ENCODE assay signal across 1 cellular context in the genomic region with DNA sequence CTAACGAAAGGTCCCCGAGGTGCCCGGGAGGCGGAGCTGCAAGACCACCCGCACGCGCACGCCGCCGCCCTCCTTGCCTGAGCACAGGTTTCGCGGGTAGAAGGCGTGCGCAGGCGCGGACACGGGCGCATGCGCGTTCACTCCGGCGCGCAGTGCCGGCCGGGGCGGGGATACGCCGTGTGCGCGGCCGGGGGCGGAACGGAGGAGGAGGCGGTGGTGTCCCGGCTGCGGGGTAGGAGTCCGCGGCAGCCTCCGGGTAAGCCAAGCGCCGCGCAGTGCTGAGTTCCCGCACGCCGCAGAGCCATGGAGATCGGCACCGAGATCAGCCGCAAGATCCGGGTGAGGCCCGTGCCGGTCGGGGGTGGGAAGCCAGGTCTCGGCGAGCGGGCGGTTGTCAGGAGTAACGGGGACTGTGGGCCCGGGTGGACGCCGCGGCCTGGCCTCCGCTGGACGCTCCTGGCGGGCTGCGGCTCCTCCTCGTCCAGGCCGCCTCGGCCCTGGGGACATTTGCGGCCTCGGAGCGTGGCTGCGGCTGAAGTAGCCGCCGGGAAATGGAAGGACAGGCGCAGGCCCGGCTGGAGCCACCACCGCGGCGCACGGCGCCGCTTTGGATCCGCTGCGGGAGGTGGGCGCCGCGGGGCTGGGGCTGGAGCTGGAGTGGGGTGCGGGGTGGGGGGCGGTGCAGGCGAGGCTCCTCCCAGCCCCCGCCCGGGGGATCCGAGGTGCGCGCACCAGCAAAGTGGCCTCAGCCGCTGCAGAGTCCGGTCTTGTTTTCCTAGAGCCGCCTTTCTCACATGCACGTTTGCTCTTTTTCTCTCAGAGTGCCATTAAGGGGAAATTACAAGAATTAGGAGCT.
A peak's percentile ranks its signal among the peaks of the same experiment; 100 is the strongest.
TF ChIP-seq lines count a peak whose summit lies in the region.

A gene with protein sequence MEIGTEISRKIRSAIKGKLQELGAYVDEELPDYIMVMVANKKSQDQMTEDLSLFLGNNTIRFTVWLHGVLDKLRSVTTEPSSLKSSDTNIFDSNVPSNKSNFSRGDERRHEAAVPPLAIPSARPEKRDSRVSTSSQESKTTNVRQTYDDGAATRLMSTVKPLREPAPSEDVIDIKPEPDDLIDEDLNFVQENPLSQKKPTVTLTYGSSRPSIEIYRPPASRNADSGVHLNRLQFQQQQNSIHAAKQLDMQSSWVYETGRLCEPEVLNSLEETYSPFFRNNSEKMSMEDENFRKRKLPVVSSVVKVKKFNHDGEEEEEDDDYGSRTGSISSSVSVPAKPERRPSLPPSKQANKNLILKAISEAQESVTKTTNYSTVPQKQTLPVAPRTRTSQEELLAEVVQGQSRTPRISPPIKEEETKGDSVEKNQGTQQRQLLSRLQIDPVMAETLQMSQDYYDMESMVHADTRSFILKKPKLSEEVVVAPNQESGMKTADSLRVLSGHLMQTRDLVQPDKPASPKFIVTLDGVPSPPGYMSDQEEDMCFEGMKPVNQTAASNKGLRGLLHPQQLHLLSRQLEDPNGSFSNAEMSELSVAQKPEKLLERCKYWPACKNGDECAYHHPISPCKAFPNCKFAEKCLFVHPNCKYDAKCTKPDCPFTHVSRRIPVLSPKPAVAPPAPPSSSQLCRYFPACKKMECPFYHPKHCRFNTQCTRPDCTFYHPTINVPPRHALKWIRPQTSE (plus strand): TSS at position 207 of the 856 bp plus-strand sequence. CDS start 97 bp downstream, at position 304.

TF ChIP-seq in WTC11, 78 proteins besides CTCF, POLR2A, EP300 and RAD21 (continued from another document):
- TF ChIP-seq, protein P1, sequence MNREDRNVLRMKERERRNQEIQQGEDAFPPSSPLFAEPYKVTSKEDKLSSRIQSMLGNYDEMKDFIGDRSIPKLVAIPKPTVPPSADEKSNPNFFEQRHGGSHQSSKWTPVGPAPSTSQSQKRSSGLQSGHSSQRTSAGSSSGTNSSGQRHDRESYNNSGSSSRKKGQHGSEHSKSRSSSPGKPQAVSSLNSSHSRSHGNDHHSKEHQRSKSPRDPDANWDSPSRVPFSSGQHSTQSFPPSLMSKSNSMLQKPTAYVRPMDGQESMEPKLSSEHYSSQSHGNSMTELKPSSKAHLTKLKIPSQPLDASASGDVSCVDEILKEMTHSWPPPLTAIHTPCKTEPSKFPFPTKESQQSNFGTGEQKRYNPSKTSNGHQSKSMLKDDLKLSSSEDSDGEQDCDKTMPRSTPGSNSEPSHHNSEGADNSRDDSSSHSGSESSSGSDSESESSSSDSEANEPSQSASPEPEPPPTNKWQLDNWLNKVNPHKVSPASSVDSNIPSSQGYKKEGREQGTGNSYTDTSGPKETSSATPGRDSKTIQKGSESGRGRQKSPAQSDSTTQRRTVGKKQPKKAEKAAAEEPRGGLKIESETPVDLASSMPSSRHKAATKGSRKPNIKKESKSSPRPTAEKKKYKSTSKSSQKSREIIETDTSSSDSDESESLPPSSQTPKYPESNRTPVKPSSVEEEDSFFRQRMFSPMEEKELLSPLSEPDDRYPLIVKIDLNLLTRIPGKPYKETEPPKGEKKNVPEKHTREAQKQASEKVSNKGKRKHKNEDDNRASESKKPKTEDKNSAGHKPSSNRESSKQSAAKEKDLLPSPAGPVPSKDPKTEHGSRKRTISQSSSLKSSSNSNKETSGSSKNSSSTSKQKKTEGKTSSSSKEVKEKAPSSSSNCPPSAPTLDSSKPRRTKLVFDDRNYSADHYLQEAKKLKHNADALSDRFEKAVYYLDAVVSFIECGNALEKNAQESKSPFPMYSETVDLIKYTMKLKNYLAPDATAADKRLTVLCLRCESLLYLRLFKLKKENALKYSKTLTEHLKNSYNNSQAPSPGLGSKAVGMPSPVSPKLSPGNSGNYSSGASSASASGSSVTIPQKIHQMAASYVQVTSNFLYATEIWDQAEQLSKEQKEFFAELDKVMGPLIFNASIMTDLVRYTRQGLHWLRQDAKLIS (CRISPR knock-in tag; IDR thresholded peaks at IDR 0.05; ENCODE audit: borderline replicate concordance), result no peak; the same call in 1 of the 2 replicates
- TF ChIP-seq ELF4 (CRISPR knock-in tag; IDR thresholded peaks at IDR 0.05; ENCODE audit: low read depth), result 0 out of 2 replicates have a peak, but pooled peaks have one; percentile 17
- TF ChIP-seq SOX15 (CRISPR knock-in tag; IDR thresholded peaks at IDR 0.05), result no peak
- peak; percentile 96 for TF ChIP-seq ETV6 (CRISPR knock-in tag; IDR thresholded peaks at IDR 0.05)
- TF ChIP-seq, protein P2, sequence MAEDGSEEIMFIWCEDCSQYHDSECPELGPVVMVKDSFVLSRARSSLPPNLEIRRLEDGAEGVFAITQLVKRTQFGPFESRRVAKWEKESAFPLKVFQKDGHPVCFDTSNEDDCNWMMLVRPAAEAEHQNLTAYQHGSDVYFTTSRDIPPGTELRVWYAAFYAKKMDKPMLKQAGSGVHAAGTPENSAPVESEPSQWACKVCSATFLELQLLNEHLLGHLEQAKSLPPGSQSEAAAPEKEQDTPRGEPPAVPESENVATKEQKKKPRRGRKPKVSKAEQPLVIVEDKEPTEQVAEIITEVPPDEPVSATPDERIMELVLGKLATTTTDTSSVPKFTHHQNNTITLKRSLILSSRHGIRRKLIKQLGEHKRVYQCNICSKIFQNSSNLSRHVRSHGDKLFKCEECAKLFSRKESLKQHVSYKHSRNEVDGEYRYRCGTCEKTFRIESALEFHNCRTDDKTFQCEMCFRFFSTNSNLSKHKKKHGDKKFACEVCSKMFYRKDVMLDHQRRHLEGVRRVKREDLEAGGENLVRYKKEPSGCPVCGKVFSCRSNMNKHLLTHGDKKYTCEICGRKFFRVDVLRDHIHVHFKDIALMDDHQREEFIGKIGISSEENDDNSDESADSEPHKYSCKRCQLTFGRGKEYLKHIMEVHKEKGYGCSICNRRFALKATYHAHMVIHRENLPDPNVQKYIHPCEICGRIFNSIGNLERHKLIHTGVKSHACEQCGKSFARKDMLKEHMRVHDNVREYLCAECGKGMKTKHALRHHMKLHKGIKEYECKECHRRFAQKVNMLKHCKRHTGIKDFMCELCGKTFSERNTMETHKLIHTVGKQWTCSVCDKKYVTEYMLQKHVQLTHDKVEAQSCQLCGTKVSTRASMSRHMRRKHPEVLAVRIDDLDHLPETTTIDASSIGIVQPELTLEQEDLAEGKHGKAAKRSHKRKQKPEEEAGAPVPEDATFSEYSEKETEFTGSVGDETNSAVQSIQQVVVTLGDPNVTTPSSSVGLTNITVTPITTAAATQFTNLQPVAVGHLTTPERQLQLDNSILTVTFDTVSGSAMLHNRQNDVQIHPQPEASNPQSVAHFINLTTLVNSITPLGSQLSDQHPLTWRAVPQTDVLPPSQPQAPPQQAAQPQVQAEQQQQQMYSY (CRISPR knock-in tag; IDR thresholded peaks at IDR 0.05), result 0 out of 2 replicates have a peak, but pooled peaks have one; percentile 23
- TF ChIP-seq RELA (CRISPR knock-in tag; IDR thresholded peaks at IDR 0.05; ENCODE audit: borderline replicate concordance), result peak; percentile 91
- TF ChIP-seq ZNF317 (CRISPR knock-in tag; IDR thresholded peaks at IDR 0.05; ENCODE audit: borderline replicate concordance, low read depth), result peak; percentile 35; the same call in 1 of the 2 replicates
- peak; percentile 83; the same call in 1 of the 2 replicates for TF ChIP-seq MYBL2 (CRISPR knock-in tag; IDR thresholded peaks at IDR 0.05)
- TF ChIP-seq, protein P3, sequence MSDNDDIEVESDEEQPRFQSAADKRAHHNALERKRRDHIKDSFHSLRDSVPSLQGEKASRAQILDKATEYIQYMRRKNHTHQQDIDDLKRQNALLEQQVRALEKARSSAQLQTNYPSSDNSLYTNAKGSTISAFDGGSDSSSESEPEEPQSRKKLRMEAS (CRISPR knock-in tag; IDR thresholded peaks at IDR 0.05), result peak; percentile 85
- TF ChIP-seq, protein P4, sequence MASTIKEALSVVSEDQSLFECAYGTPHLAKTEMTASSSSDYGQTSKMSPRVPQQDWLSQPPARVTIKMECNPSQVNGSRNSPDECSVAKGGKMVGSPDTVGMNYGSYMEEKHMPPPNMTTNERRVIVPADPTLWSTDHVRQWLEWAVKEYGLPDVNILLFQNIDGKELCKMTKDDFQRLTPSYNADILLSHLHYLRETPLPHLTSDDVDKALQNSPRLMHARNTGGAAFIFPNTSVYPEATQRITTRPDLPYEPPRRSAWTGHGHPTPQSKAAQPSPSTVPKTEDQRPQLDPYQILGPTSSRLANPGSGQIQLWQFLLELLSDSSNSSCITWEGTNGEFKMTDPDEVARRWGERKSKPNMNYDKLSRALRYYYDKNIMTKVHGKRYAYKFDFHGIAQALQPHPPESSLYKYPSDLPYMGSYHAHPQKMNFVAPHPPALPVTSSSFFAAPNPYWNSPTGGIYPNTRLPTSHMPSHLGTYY (CRISPR knock-in tag; IDR thresholded peaks at IDR 0.05), result no peak
- TF ChIP-seq, protein P5, sequence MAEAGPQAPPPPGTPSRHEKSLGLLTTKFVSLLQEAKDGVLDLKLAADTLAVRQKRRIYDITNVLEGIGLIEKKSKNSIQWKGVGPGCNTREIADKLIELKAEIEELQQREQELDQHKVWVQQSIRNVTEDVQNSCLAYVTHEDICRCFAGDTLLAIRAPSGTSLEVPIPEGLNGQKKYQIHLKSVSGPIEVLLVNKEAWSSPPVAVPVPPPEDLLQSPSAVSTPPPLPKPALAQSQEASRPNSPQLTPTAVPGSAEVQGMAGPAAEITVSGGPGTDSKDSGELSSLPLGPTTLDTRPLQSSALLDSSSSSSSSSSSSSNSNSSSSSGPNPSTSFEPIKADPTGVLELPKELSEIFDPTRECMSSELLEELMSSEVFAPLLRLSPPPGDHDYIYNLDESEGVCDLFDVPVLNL (CRISPR knock-in tag; IDR thresholded peaks at IDR 0.05; ENCODE audit: borderline replicate concordance, low read depth), result 0 out of 2 replicates have a peak, but pooled peaks have one; percentile 40
- TF ChIP-seq, protein P6, sequence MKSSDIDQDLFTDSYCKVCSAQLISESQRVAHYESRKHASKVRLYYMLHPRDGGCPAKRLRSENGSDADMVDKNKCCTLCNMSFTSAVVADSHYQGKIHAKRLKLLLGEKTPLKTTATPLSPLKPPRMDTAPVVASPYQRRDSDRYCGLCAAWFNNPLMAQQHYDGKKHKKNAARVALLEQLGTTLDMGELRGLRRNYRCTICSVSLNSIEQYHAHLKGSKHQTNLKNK (CRISPR knock-in tag; IDR thresholded peaks at IDR 0.05), result no peak
TF ChIP-seq in WTC11: peak in this region for 29.
